37 cellular contexts compared by ENCODE assay signal in genomic region chr2:98172951-98173350, GRCh38.
DNase-seq lines count a peak whose midpoint lies in the region; ATAC-seq, FAIRE-seq and TF ChIP-seq lines count a peak whose summit lies in the region.
"Had no signal": no experiment of that assay in that cellular context is flagged by ENCODE, and none has a peak within 500 bp of the region (broad histone marks: within the 10 kb centered on the region; RNA-seq: fewer than 3 reads in every experiment).

No MANE protein-coding gene starts in this region.

- TF ChIP-seq CTCF in bronchial epithelial cell (IDR thresholded peaks at IDR 0.05; ENCODE audit: insufficient read depth, low read length, severe bottlenecking) (no peak), osteocyte (IDR thresholded peaks at IDR 0.05) (no peak)

- peaks cover 55% of the 10 kb centered on the region for H3K27me3 Mint-ChIP-seq in osteocyte (ENCODE audit: unreplicated experiment)

- no peak overlapping the region for H3K27ac Mint-ChIP-seq in osteocyte (ENCODE audit: unreplicated experiment)
- H3K27ac Mint-ChIP-seq: activated CD8-positive, alpha-beta memory T cell treated with anti-CD3 and anti-CD28 coated beads, Interleukin-2, amount 10 ng/mL, durations not matched to agents 7 days and 5 days; activated T-cell treated with anti-CD3 and anti-CD28 coated beads, Interleukin-2, amount 50 U/mL, for 72 hours; CD4-positive, alpha-beta T cell; GM23338; HFFc6; IgD-negative memory B cell; mesothelial cell of epicardium; naive B cell had no signal

- no peak overlapping the region for H3K4me3 Mint-ChIP-seq in osteocyte (ENCODE audit: unreplicated experiment)
- H3K4me3 Mint-ChIP-seq: activated CD8-positive, alpha-beta memory T cell treated with anti-CD3 and anti-CD28 coated beads, Interleukin-2, amount 10 ng/mL, durations not matched to agents 7 days and 5 days; activated T-cell treated with anti-CD3 and anti-CD28 coated beads, Interleukin-2, amount 50 U/mL, for 72 hours; CD4-positive, alpha-beta T cell; GM23338; HFFc6; IgD-negative memory B cell; mesothelial cell of epicardium had no signal

- H3K36me3 Mint-ChIP-seq in osteocyte (ENCODE audit: unreplicated experiment), result no peaks in the 10 kb centered on the region
- H3K36me3 Mint-ChIP-seq: activated CD8-positive, alpha-beta memory T cell treated with anti-CD3 and anti-CD28 coated beads, Interleukin-2, amount 10 ng/mL, durations not matched to agents 7 days and 5 days; IgD-negative memory B cell; mesothelial cell of epicardium had no signal

- H3K9me3 Mint-ChIP-seq in osteocyte (ENCODE audit: unreplicated experiment), result no peaks in the 10 kb centered on the region
- H3K9me3 Mint-ChIP-seq: activated T-cell treated with anti-CD3 and anti-CD28 coated beads, Interleukin-2, amount 50 U/mL, for 72 hours; CD4-positive, alpha-beta T cell; GM23338; HFFc6 had no signal

- no peaks in the 10 kb centered on the region for H3K4me1 Mint-ChIP-seq in osteocyte (ENCODE audit: unreplicated experiment)
- H3K4me1 Mint-ChIP-seq: activated CD8-positive, alpha-beta memory T cell treated with anti-CD3 and anti-CD28 coated beads, Interleukin-2, amount 10 ng/mL, durations not matched to agents 7 days and 5 days had no signal

- DNase-seq in SIG-M5 treated with dmso at 0.1 percent for 504 hours (lab: John Stamatoyannopoulos, UW; ENCODE audit: unreplicated experiment) (peak; percentile 73), SIG-M5 (lab: John Stamatoyannopoulos, UW) (no peak), NOMO-1 treated with DMSO at 0.1 percent for 48 hours (lab: John Stamatoyannopoulos, UW; ENCODE audit: unreplicated experiment) (peak; percentile 86), bronchial epithelial cell (ENCODE audit: low read depth) (no peak), osteocyte (ENCODE audit: extremely low spot score, unreplicated experiment) (no peak)
- DNase-seq in stimulated activated naive CD4-positive, alpha-beta T cell (lab: John Stamatoyannopoulos, UW), result no peak
- DNase-seq: activated CD4-positive, alpha-beta T cell treated with anti-CD3 and anti-CD28 coated beads, Interleukin-2, amount 50 U/mL, for 4 hours; activated CD8-positive, alpha-beta memory T cell treated with anti-CD3 and anti-CD28 coated beads, Interleukin-2, amount 10 ng/mL, durations not matched to agents 7 days and 5 days; activated naive CD4-positive, alpha-beta T cell treated with Interleukin-2 at 50 U/mL for 16 hours; activated T-cell treated with anti-CD3 and anti-CD28 coated beads, Interleukin-2, amount 50 U/mL, for 72 hours; adrenal gland; body of pancreas; CD4-positive, alpha-beta T cell; dermis blood vessel endothelial cell; esophagus squamous epithelium; foreskin keratinocyte; heart left ventricle; HFFc6; kidney; naive B cell; NCI-H1105 treated with DMSO at 0.1 percent for 48 hours; NCI-H1930; NCI-H2227 treated with DMSO at 0.1 percent for 48 hours; NCI-H748 treated with DMSO at 0.1 percent for 48 hours; RPMI8226; stimulated activated CD4-positive, alpha-beta T cell treated with anti-CD3 and anti-CD28 coated beads, Interleukin-4, amount 100 ng/mL, for 24 hours; trophoblast cell had no signal

- no peak for ATAC-seq in HG03378 (IDR thresholded peaks at IDR 0.05; ENCODE audit: unreplicated experiment)
- no peak for ATAC-seq in GM21737 (IDR thresholded peaks at IDR 0.05; ENCODE audit: unreplicated experiment)
- ATAC-seq: activated CD8-positive, alpha-beta memory T cell treated with anti-CD3 and anti-CD28 coated beads, Interleukin-2, amount 10 ng/mL, durations not matched to agents 7 days and 5 days; activated T-cell treated with anti-CD3 and anti-CD28 coated beads, Interleukin-2, amount 50 U/mL, for 72 hours; body of pancreas; foreskin keratinocyte; GM23338 had no signal

- no peaks in the 10 kb centered on the region for H3K27me3 ChIP-seq in bronchial epithelial cell (ENCODE audit: control insufficient read depth, insufficient read depth, low read length)
- H3K27me3 ChIP-seq: body of pancreas, foreskin keratinocyte had no signal

- peak; percentile 55 for FAIRE-seq in bronchial epithelial cell (lab: Jason Lieb, UNC)
- FAIRE-seq: D721Med, GM18507, kidney, TTC549 had no signal

- no peak overlapping the region for H3K4me3 ChIP-seq in bronchial epithelial cell (ENCODE audit: low read depth, low read length)
- H3K4me3 ChIP-seq: adrenal gland, body of pancreas, esophagus squamous epithelium, GM23338, heart left ventricle, prostate gland had no signal

- H3K36me3 ChIP-seq in bronchial epithelial cell (ENCODE audit: control insufficient read depth, insufficient read depth, low read length), result no peaks in the 10 kb centered on the region
- H3K36me3 ChIP-seq: adrenal gland, esophagus squamous epithelium, heart left ventricle, neutrophil, prostate gland had no signal

Comparison
In these comparisons a context has a peak if more than half of its experiments do, and no peak if none do; other contexts are left out.
1. DNase-seq: peak in SIG-M5 treated with dmso at 0.1 percent for 504 hours (single experiment) and NOMO-1 treated with DMSO at 0.1 percent for 48 hours (single experiment); none in SIG-M5 (single experiment), bronchial epithelial cell (single experiment), osteocyte (single experiment) and stimulated activated naive CD4-positive, alpha-beta T cell (0 of 6).